ENCODE assay signal across 26 cellular contexts in genomic region chr12:42444192-42444943, GRCh38.
"Had no signal": no experiment of that assay in that cellular context is flagged by ENCODE, and none has a peak within 500 bp of the region (broad histone marks: within the 10 kb centered on the region; RNA-seq: fewer than 3 reads in every experiment).

No MANE protein-coding gene starts in this region.

- H3K9me3 ChIP-seq: gastrocnemius medialis, mucosa of descending colon, neutrophil, pancreas, right lobe of liver, thoracic aorta, transverse colon had no signal

- H3K4me3 Mint-ChIP-seq: memory B cell; natural killer cell treated with Interleukin-12 subunit alpha and Interleukin-12 subunit beta and Interleukin-15 and Interleukin-18, amount 100 ng/mL, for 72 hours; neural crest cell; stimulated activated naive B cell treated with anti-CD40 and anti-IgM and Interleukin-4, amounts not matched to agents 10 μg/mL and 1 μg/mL and 100 μg/mL, for 72 hours; stimulated activated naive CD8-positive, alpha-beta T cell treated with anti-CD3 and anti-CD28 coated beads, Interleukin-15, Interleukin-2, amounts not matched to agents 100 ng/mL and 50 ng/mL, for 24 hours had no signal

- ATAC-seq: esophagus mucosa; gastrocnemius medialis; left ventricle myocardium superior; mucosa of descending colon; natural killer cell treated with Interleukin-12 subunit alpha and Interleukin-12 subunit beta and Interleukin-15 and Interleukin-18, amount 100 ng/mL, for 72 hours; pancreas; right lobe of liver; stimulated activated naive B cell treated with anti-CD40 and anti-IgM and Interleukin-4, amounts not matched to agents 10 μg/mL and 1 μg/mL and 100 μg/mL, for 72 hours had no signal

- H3K27me3 ChIP-seq: gastrocnemius medialis, neutrophil, pancreas, right lobe of liver, transverse colon, vagina had no signal

- FAIRE-seq: endometrium, keratinocyte, pancreas, small intestine had no signal

- H3K4me3 ChIP-seq: coronary artery, gastrocnemius medialis, lung, mucosa of descending colon, pancreas, right lobe of liver, thoracic aorta, transverse colon, vagina had no signal

- H3K4me1 ChIP-seq: gastrocnemius medialis, right lobe of liver, transverse colon, vagina had no signal

- H3K9me3 Mint-ChIP-seq: natural killer cell treated with Interleukin-12 subunit alpha and Interleukin-12 subunit beta and Interleukin-15 and Interleukin-18, amount 100 ng/mL, for 72 hours; stimulated activated naive CD8-positive, alpha-beta T cell treated with anti-CD3 and anti-CD28 coated beads, Interleukin-15, Interleukin-2, amounts not matched to agents 100 ng/mL and 50 ng/mL, for 24 hours had no signal

- H3K27ac ChIP-seq: coronary artery, epithelial cell of prostate, gastrocnemius medialis, neutrophil, pancreas, right lobe of liver, thoracic aorta, transverse colon, vagina had no signal

- H3K27me3 Mint-ChIP-seq: memory B cell; naive B cell; natural killer cell treated with Interleukin-12 subunit alpha and Interleukin-12 subunit beta and Interleukin-15 and Interleukin-18, amount 100 ng/mL, for 72 hours; stimulated activated naive B cell treated with anti-CD40 and anti-IgM and Interleukin-4, amounts not matched to agents 10 μg/mL and 1 μg/mL and 100 μg/mL, for 72 hours; stimulated activated naive CD8-positive, alpha-beta T cell treated with anti-CD3 and anti-CD28 coated beads, Interleukin-15, Interleukin-2, amounts not matched to agents 100 ng/mL and 50 ng/mL, for 24 hours had no signal

- H3K27ac Mint-ChIP-seq: natural killer cell treated with Interleukin-12 subunit alpha and Interleukin-12 subunit beta and Interleukin-15 and Interleukin-18, amount 100 ng/mL, for 72 hours; stimulated activated naive B cell treated with anti-CD40 and anti-IgM and Interleukin-4, amounts not matched to agents 10 μg/mL and 1 μg/mL and 100 μg/mL, for 72 hours; stimulated activated naive CD8-positive, alpha-beta T cell treated with anti-CD3 and anti-CD28 coated beads, Interleukin-15, Interleukin-2, amounts not matched to agents 100 ng/mL and 50 ng/mL, for 24 hours had no signal

- DNase-seq: dermis blood vessel endothelial cell; effector memory CD4-positive, alpha-beta T cell; gastrocnemius medialis; left ventricle myocardium superior; mucosa of descending colon; naive B cell; pancreas; right lobe of liver; small intestine; stimulated activated CD4-positive, alpha-beta T cell treated with anti-CD3 and anti-CD28 coated beads, Interleukin-15, amount 100 ng/mL, for 24 hours; stimulated activated CD4-positive, alpha-beta T cell treated with anti-CD3 and anti-CD28 coated beads, Interleukin-2, amount 100 ng/mL, for 48 hours; stimulated activated naive B cell treated with anti-CD40 and anti-IgM and Interleukin-4, amounts not matched to agents 10 μg/mL and 1 μg/mL and 100 μg/mL, for 72 hours; transverse colon had no signal
